Comparison of ENCODE assay signal across 8 cellular contexts in genomic region chr5:77077821-77078176, GRCh38. TPM values are rescaled to one million over a fixed set of nuclear protein-coding genes. Genes with fewer than 3 reads are reported as not detected.
A peak's percentile ranks its signal among the peaks of the same experiment; 100 is the strongest.
DNase-seq lines count a peak whose midpoint lies in the region; ATAC-seq, FAIRE-seq and TF ChIP-seq lines count a peak whose summit lies in the region.

No MANE protein-coding gene starts in this region.

- ATAC-seq in CD4-positive, CD25-positive, alpha-beta regulatory T cell (ENCODE audit: low read depth in 2 of 2), result no peak

- H3K27me3 ChIP-seq in CD4-positive, CD25-positive, alpha-beta regulatory T cell (ENCODE audit: control insufficient read depth, insufficient read depth, low read length), result peaks cover 2% of the 10 kb centered on the region
- H3K27me3 ChIP-seq in HL-60 (ENCODE audit: insufficient read depth, poor library complexity, severe bottlenecking), result no peaks in the 10 kb centered on the region
- no peaks in the 10 kb centered on the region for H3K27me3 ChIP-seq in osteoblast (ENCODE audit: insufficient read depth, low read length)

- H3K27me3 Mint-ChIP-seq in CD4-positive, CD25-positive, alpha-beta regulatory T cell, result no peaks in the 10 kb centered on the region

- FAIRE-seq in GM19239 (lab: Jason Lieb, UNC), result no peak

- TF ChIP-seq CTCF in HL-60 (IDR thresholded peaks at IDR 0.05; ENCODE audit: insufficient read depth, low read length) (no peak), osteoblast (IDR thresholded peaks at IDR 0.05; ENCODE audit: extremely low read depth, low read depth, low read length) (no peak)

- no peaks in the 10 kb centered on the region for H3K9me3 ChIP-seq in CD4-positive, CD25-positive, alpha-beta regulatory T cell (ENCODE audit: control insufficient read depth in 2 of 2, low read length in 2 of 2)
- no peaks in the 10 kb centered on the region for H3K9me3 ChIP-seq in osteoblast (ENCODE audit: low read depth, low read length)

- H3K4me3 ChIP-seq in CD4-positive, CD25-positive, alpha-beta regulatory T cell (ENCODE audit: low read depth, low read length), result no peak overlapping the region
- H3K4me3 ChIP-seq in HL-60 (replicated peaks; ENCODE audit: insufficient read depth, low read length), result peak overlapping the region; percentile 34
- peak overlapping the region; percentile 71 for H3K4me3 ChIP-seq in osteoblast (ENCODE audit: insufficient read depth, low read length)

- H3K4me1 Mint-ChIP-seq in CD4-positive, CD25-positive, alpha-beta regulatory T cell, result peaks cover 0 to 11% (median 7%) of the 10 kb centered on the region in 4 donors

- no peaks in the 10 kb centered on the region for H3K79me2 ChIP-seq in osteoblast (ENCODE audit: insufficient read depth, low read length)

- DNase-seq in CD4-positive, CD25-positive, alpha-beta regulatory T cell, result no peak
- DNase-seq in HL-60 (ENCODE audit: low read depth in 1 of 2, low spot score in 1 of 2) (no peak), dermis blood vessel endothelial cell (peak; percentile 5), osteoblast (ENCODE audit: insufficient read length, low spot score, missing footprints) (peak; percentile 31), GM19240 (ENCODE audit: insufficient read length, low spot score) (no peak), mucosa of gallbladder (ENCODE audit: low spot score) (no peak), GM19239 (ENCODE audit: insufficient read length, low spot score) (no peak), inferior parietal cortex (ENCODE audit: extremely low spot score) (no peak)

- H4K20me1 ChIP-seq in osteoblast (ENCODE audit: insufficient read depth, low read length), result peaks cover 6% of the 10 kb centered on the region

- H2AFZ ChIP-seq in osteoblast (ENCODE audit: low read length), result peak overlapping the region; percentile 23

- no peaks in the 10 kb centered on the region for H3K36me3 ChIP-seq in CD4-positive, CD25-positive, alpha-beta regulatory T cell (ENCODE audit: control insufficient read depth, insufficient read depth, low read length)
- H3K36me3 ChIP-seq in osteoblast (ENCODE audit: insufficient read depth, low read length), result no peaks in the 10 kb centered on the region

- H3K4me2 ChIP-seq in osteoblast (ENCODE audit: insufficient read depth, low read length), result peak overlapping the region; percentile 83

- no peak overlapping the region for H3K27ac Mint-ChIP-seq in CD4-positive, CD25-positive, alpha-beta regulatory T cell

- peaks cover 15% of the 10 kb centered on the region for H3K36me3 Mint-ChIP-seq in CD4-positive, CD25-positive, alpha-beta regulatory T cell

- peaks cover 8% of the 10 kb centered on the region for H3K4me1 ChIP-seq in CD4-positive, CD25-positive, alpha-beta regulatory T cell (ENCODE audit: control insufficient read depth, insufficient read depth, low read length, poor library complexity, severe bottlenecking)
- H3K4me1 ChIP-seq in osteoblast (ENCODE audit: insufficient read depth, low read length), result peaks cover 4% of the 10 kb centered on the region

- H3K4me3 Mint-ChIP-seq in CD4-positive, CD25-positive, alpha-beta regulatory T cell, result peak overlapping the region; percentile 30 to 72 (median 46)

- H3K9me3 Mint-ChIP-seq in CD4-positive, CD25-positive, alpha-beta regulatory T cell, result peaks cover 0 to 2% (median 0%) of the 10 kb centered on the region in 7 donors

- no peak overlapping the region for H3K27ac ChIP-seq in CD4-positive, CD25-positive, alpha-beta regulatory T cell (ENCODE audit: insufficient read depth, low read length, poor library complexity, severe bottlenecking)
- no peak overlapping the region for H3K27ac ChIP-seq in HL-60 (replicated peaks)
- no peak overlapping the region for H3K27ac ChIP-seq in osteoblast (ENCODE audit: low read depth, low read length)

RNA-seq across cellular contexts. Expression of gene ZBED3, which starts 9.3 kb away (rescaled TPM):
- total RNA-seq in CD4-positive, CD25-positive, alpha-beta regulatory T cell, result 0.59 TPM
- polyA plus RNA-seq in CD4-positive, CD25-positive, alpha-beta regulatory T cell, result under 1 TPM; 0.07 to 0.25 (median 0.15) TPM
- 3.6 and 6.1 TPM in 2 replicates for total RNA-seq in dermis blood vessel endothelial cell
- total RNA-seq in osteoblast, result 1.1 and 4.7 TPM in 2 replicates
- 16.6 TPM for total RNA-seq in mucosa of gallbladder

RNA-seq across cellular contexts. Expression of gene AGGF1, which starts 47.6 kb away (rescaled TPM):
- total RNA-seq in CD4-positive, CD25-positive, alpha-beta regulatory T cell, result 17.6 TPM
- polyA plus RNA-seq in CD4-positive, CD25-positive, alpha-beta regulatory T cell, result 10 to 100 TPM; 24.4 to 35.3 (median 29.4) TPM
- 26.7 and 33.8 TPM in 2 replicates for total RNA-seq in dermis blood vessel endothelial cell
- 22.1 and 25.7 TPM in 2 replicates for total RNA-seq in osteoblast
- total RNA-seq in mucosa of gallbladder, result 23.4 TPM

Comparison
In these comparisons a context has a peak if more than half of its experiments do, and no peak if none do; other contexts are left out.
1. DNase-seq: peak in dermis blood vessel endothelial cell (single experiment) and osteoblast (single experiment); none in CD4-positive, CD25-positive, alpha-beta regulatory T cell (0 of 3), HL-60 (0 of 2), GM19240 (single experiment), mucosa of gallbladder (single experiment), GM19239 (single experiment) and inferior parietal cortex (single experiment).